Comparison of ENCODE assay signal across 3 cellular contexts in genomic region chr16:4987580-4988374, GRCh38.
TF ChIP-seq lines count a peak whose summit lies in the region.

No MANE protein-coding gene starts in this region.

TF ChIP-seq in IMR-90, 13 proteins besides CTCF, POLR2A, EP300 and RAD21:
- TF ChIP-seq FOS (IDR thresholded peaks at IDR 0.05; ENCODE audit: low read depth, low read length) (no peak), SMC3 (IDR thresholded peaks at IDR 0.05; ENCODE audit: low read depth, low read length) (no peak), RCOR1 (IDR thresholded peaks at IDR 0.05; ENCODE audit: insufficient replicate concordance, low read length) (no peak), MAFK (IDR thresholded peaks at IDR 0.05; ENCODE audit: low read depth, low read length) (no peak), BHLHE40 (IDR thresholded peaks at IDR 0.05; ENCODE audit: low read depth, low read length) (no peak), MAZ (IDR thresholded peaks at IDR 0.05; ENCODE audit: borderline replicate concordance, low read depth, low read length) (no peak), RFX5 (IDR thresholded peaks at IDR 0.05; ENCODE audit: low read depth, low read length) (no peak), USF2 (IDR thresholded peaks at IDR 0.05; ENCODE audit: low read depth, low read length) (no peak), NFE2L2 (IDR thresholded peaks at IDR 0.05; ENCODE audit: low read depth, low read length) (no peak), MXI1 (IDR thresholded peaks at IDR 0.05; ENCODE audit: borderline replicate concordance, low read depth, low read length) (no peak), CHD1 (IDR thresholded peaks at IDR 0.05; ENCODE audit: low read depth, low read length) (no peak), ELK1 (IDR thresholded peaks at IDR 0.05; ENCODE audit: borderline replicate concordance, low read depth, low read length) (no peak), CEBPB (IDR thresholded peaks at IDR 0.05; ENCODE audit: low read depth, low read length) (no peak)

TF ChIP-seq in endothelial cell of umbilical vein, 7 proteins besides CTCF, POLR2A, EP300 and RAD21:
- no peak for TF ChIP-seq MYC (IDR thresholded peaks at IDR 0.05; ENCODE audit: low read depth, low read length)
- no peak for TF ChIP-seq POLR2AphosphoS5 (IDR thresholded peaks at IDR 0.05; ENCODE audit: insufficient read depth, low read depth, low read length)
- TF ChIP-seq MAX (IDR thresholded peaks at IDR 0.05; ENCODE audit: insufficient read depth, insufficient read length): peak; percentile 27
- TF ChIP-seq EZH2 (IDR thresholded peaks at IDR 0.05; ENCODE audit: borderline replicate concordance, low read depth, low read length, severe bottlenecking): no peak

TF ChIP-seq in neural cell, 6 proteins besides CTCF, POLR2A, EP300 and RAD21:
- TF ChIP-seq MXI1 (conservative IDR thresholded peaks at IDR 0.05; ENCODE audit: poor library complexity, severe bottlenecking) (no peak), REST (IDR thresholded peaks at IDR 0.05; ENCODE audit: borderline replicate concordance) (no peak), SMC3 (conservative IDR thresholded peaks at IDR 0.05; ENCODE audit: poor library complexity) (no peak), POLR2AphosphoS5 (IDR thresholded peaks at IDR 0.05) (no peak), TAF1 (IDR thresholded peaks at IDR 0.05; ENCODE audit: low read depth) (no peak), EZH2 (IDR thresholded peaks at IDR 0.05; ENCODE audit: borderline replicate concordance, insufficient read depth, low read length, poor library complexity, severe bottlenecking) (no peak)
